15 cellular contexts compared by ENCODE assay signal in genomic region chr5:2633992-2634391, GRCh38.
A peak's percentile ranks its signal among the peaks of the same experiment; 100 is the strongest.
DNase-seq lines count a peak whose midpoint lies in the region; ATAC-seq and TF ChIP-seq lines count a peak whose summit lies in the region.
"Had no signal": no experiment of that assay in that cellular context is flagged by ENCODE, and none has a peak within 500 bp of the region (broad histone marks: within the 10 kb centered on the region; RNA-seq: fewer than 3 reads in every experiment).

No MANE protein-coding gene starts in this region.

- peak; percentile 47 for ATAC-seq in esophagus mucosa
- ATAC-seq in natural killer cell = no peak
- ATAC-seq: GM12878, HepG2 had no signal

- no peaks in the 10 kb centered on the region for H3K27me3 ChIP-seq in A673 (replicated peaks; ENCODE audit: insufficient read depth, low read depth, low read length, poor library complexity)
- H3K27me3 ChIP-seq: BLaER1 had no signal

- no peak overlapping the region for H3K27ac ChIP-seq in A673 (ENCODE audit: low read depth, low read length, poor library complexity, severe bottlenecking)
- H3K27ac ChIP-seq: 22Rv1, BLaER1 had no signal

- POLR2A ChIA-PET in A673 (lab: Charles Lee; ENCODE audit: low non-redundant PET) = no interaction called here

- peaks cover 14% of the 10 kb centered on the region for H3K9me3 ChIP-seq in A673 (ENCODE audit: low read depth, low read length, poor library complexity, severe bottlenecking)
- H3K9me3 ChIP-seq: BLaER1 had no signal

- CTCF ChIA-PET in A673 (lab: Charles Lee) = no interaction called here

- TF ChIP-seq CTCF in A673 (conservative IDR thresholded peaks at IDR 0.05; ENCODE audit: low read depth, low read length) (no peak), natural killer cell (IDR thresholded peaks at IDR 0.05) (no peak)

- no peak overlapping the region for H3K27ac Mint-ChIP-seq in natural killer cell
- H3K27ac Mint-ChIP-seq: H9 had no signal

- DNase-seq in activated effector memory CD4-positive, alpha-beta T cell treated with anti-CD3 and anti-CD28 coated beads, Interleukin-2, amount 50 U/mL, for 16 hours = peak; percentile 45
- DNase-seq in activated effector memory CD4-positive, alpha-beta T cell treated with Interleukin-2 at 50 U/mL for 16 hours = no peak
- DNase-seq in RPMI8226 (peak; percentile 58), pons (ENCODE audit: low spot score) (peak; percentile 29), A673 (ENCODE audit: low spot score) (no peak), NCI-H446 (lab: John Stamatoyannopoulos, UW) (no peak), natural killer cell (no peak)
- DNase-seq: AML-193, GOT3, H9 had no signal

- no peak overlapping the region for H3K4me3 ChIP-seq in A673 (ENCODE audit: low read depth, low read length, poor library complexity, severe bottlenecking)
- H3K4me3 ChIP-seq: BLaER1, GM12878 had no signal

- no peaks in the 10 kb centered on the region for H3K36me3 Mint-ChIP-seq in natural killer cell

- no peak overlapping the region for H3K4me3 Mint-ChIP-seq in natural killer cell
- H3K4me3 Mint-ChIP-seq: H9 had no signal

- no peaks in the 10 kb centered on the region for H3K4me1 Mint-ChIP-seq in natural killer cell

- BruUV-seq in A673 (replicated peaks; lab: Mats Ljungman, UMichigan) = no TSS peak

- H3K9me3 Mint-ChIP-seq in natural killer cell = no peaks in the 10 kb centered on the region
- H3K9me3 Mint-ChIP-seq: H9 had no signal

- no peaks in the 10 kb centered on the region for H3K4me1 ChIP-seq in A673 (ENCODE audit: insufficient read depth, low read length, poor library complexity, severe bottlenecking)

- no peaks in the 10 kb centered on the region for H3K36me3 ChIP-seq in A673 (ENCODE audit: insufficient read depth, low read length, poor library complexity, severe bottlenecking)
- H3K36me3 ChIP-seq: BLaER1 had no signal

- no peaks in the 10 kb centered on the region for H3K27me3 Mint-ChIP-seq in natural killer cell (ENCODE audit: low read depth in 2 of 2)

- intact Hi-C loops in A673 (cut with micrococcal nuclease; ENCODE audit: unreplicated experiment) = no loop called here
- intact Hi-C loops in natural killer cell (cut with micrococcal nuclease) = no loop called here

Comparison
In these comparisons a context has a peak if more than half of its experiments do, and no peak if none do; other contexts are left out.
1. DNase-seq: peak in activated effector memory CD4-positive, alpha-beta T cell treated with anti-CD3 and anti-CD28 coated beads, Interleukin-2, amount 50 U/mL, for 16 hours (single experiment), RPMI8226 (single experiment) and pons (single experiment); none in activated effector memory CD4-positive, alpha-beta T cell treated with Interleukin-2 at 50 U/mL for 16 hours (single experiment), A673 (single experiment), NCI-H446 (0 of 2) and natural killer cell (single experiment).